In genomic region chr10:5570007-5570655, GRCh38 we compare ENCODE assay signal across 1 cellular context.
TF ChIP-seq lines count a peak whose summit lies in the region.

No MANE protein-coding gene starts in this region.

TF ChIP-seq in H1, 55 proteins besides CTCF, POLR2A, EP300 and RAD21 (continued from another document):
- TF ChIP-seq CHD7 (IDR thresholded peaks at IDR 0.05; ENCODE audit: insufficient replicate concordance, low read length) (no peak), CEBPB (IDR thresholded peaks at IDR 0.05; ENCODE audit: low read depth, low read length) (no peak), SIN3A (conservative IDR thresholded peaks at IDR 0.05 in 1 of 2, IDR thresholded peaks at IDR 0.05 in 1 of 2; ENCODE audit: low read depth in 1 of 2, low read length in 2 of 2) (no peak)
